8 cellular contexts compared by ENCODE assay signal in genomic region chr6:5379647-5380242, GRCh38.
A peak's percentile ranks its signal among the peaks of the same experiment; 100 is the strongest.
DNase-seq lines count a peak whose midpoint lies in the region; FAIRE-seq and TF ChIP-seq lines count a peak whose summit lies in the region.

No MANE protein-coding gene starts in this region.

- no peak for FAIRE-seq in D721Med (lab: Jason Lieb, UNC)

- H3K27ac ChIP-seq in transverse colon: no peak overlapping the region
- H3K27ac ChIP-seq in tibial artery: no peak overlapping the region

- TF ChIP-seq EP300 in transverse colon (IDR thresholded peaks at IDR 0.05; ENCODE audit: low read depth): no peak

- H3K36me3 ChIP-seq in transverse colon: no peaks in the 10 kb centered on the region
- no peaks in the 10 kb centered on the region for H3K36me3 ChIP-seq in tibial artery

- H3K27me3 ChIP-seq in transverse colon (no peaks in the 10 kb centered on the region), tibial artery (no peaks in the 10 kb centered on the region)

- peak; percentile 94 for TF ChIP-seq CTCF in D721Med (IDR thresholded peaks at IDR 0.05; ENCODE audit: insufficient read depth, missing control alignments)
- peak; percentile 75 for TF ChIP-seq CTCF in fibroblast of the aortic adventitia (IDR thresholded peaks at IDR 0.05; ENCODE audit: insufficient read depth, low read length)
- TF ChIP-seq CTCF in transverse colon (IDR thresholded peaks at IDR 0.05): peak; percentile 32 to 69 (median 55)
- no peak for TF ChIP-seq CTCF in tibial artery (IDR thresholded peaks at IDR 0.05)

- H3K9me3 ChIP-seq in transverse colon: no peaks in the 10 kb centered on the region
- no peaks in the 10 kb centered on the region for H3K9me3 ChIP-seq in tibial artery

- intact Hi-C loops in transverse colon (cut with DNase I; ENCODE audit: low total_unique reads) (no loop called here), tibial artery (cut with DNase I; ENCODE audit: low total_unique reads) (no loop called here)

- 50 to 100% methylated on average over 1 to 3 of the region's 3 CpGs for WGBS in transverse colon (ENCODE audit: low coverage in 1 of 2), 2 donors

- TF ChIP-seq POLR2A in transverse colon (IDR thresholded peaks at IDR 0.05): no peak

- H3K4me1 ChIP-seq in transverse colon (no peaks in the 10 kb centered on the region), tibial artery (no peaks in the 10 kb centered on the region)

- H3K4me3 ChIP-seq in fibroblast of the aortic adventitia (ENCODE audit: low read depth, low read length) (no peak overlapping the region), transverse colon (no peak overlapping the region), tibial artery (no peak overlapping the region)

- DNase-seq in D721Med (ENCODE audit: insufficient read length, low spot score) (no peak), HCEC 1CT (peak; percentile 37), SHP77 (lab: John Stamatoyannopoulos, UW) (peak; percentile 59 to 67), fibroblast of the aortic adventitia (ENCODE audit: low read depth) (peak; percentile 60), transverse colon (peak; percentile 20), tibial artery (no peak), NCI-H345 (lab: John Stamatoyannopoulos, UW) (no peak), hypothalamus (lab: John Stamatoyannopoulos, UW) (no peak)

- in situ Hi-C loops in transverse colon (cut with MboI; ENCODE audit: low pct_ligation_motif_present in 1 of 4, low pct_unique_long_range_greater_than_20kb in 1 of 4, low sequenced_read_pairs in 3 of 4): no loop called here

Comparison
In these comparisons a context has a peak if more than half of its experiments do, and no peak if none do; other contexts are left out.
1. DNase-seq: peak in HCEC 1CT (single experiment), SHP77 (2 of 2), fibroblast of the aortic adventitia (single experiment) and transverse colon (single experiment); none in D721Med (single experiment), tibial artery (0 of 2), NCI-H345 (single experiment) and hypothalamus (0 of 51).
2. CTCF ChIP-seq: peak in D721Med (single experiment), fibroblast of the aortic adventitia (single experiment) and transverse colon (5 of 5); none in tibial artery (0 of 2).